In the genomic region with DNA sequence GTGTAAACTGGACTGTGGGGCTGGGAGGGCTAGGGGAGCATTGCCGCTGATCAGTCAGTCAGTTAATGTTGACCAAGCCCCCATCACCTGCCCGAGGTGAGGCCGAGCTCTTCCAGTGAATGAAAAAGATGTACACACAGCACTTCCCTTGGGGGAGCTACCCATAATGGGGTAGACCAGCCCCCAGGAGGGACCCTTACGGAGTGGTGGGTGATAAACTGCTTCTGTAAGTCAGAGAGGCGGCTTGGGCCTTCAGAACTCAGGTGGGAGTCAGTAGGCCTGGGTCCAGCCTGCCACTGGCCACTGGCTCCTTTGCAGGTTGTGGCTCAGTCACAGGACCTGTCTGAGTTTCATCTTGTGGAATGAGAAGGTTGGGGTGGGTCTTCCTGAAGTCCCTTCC, we compare ENCODE assay signal across 17 cellular contexts. TPM values are rescaled to one million over a fixed set of nuclear protein-coding genes. Genes with fewer than 3 reads are reported as not detected.
DNase-seq lines count a peak whose midpoint lies in the region; ATAC-seq and TF ChIP-seq lines count a peak whose summit lies in the region.
"Had no signal": no experiment of that assay in that cellular context is flagged by ENCODE, and none has a peak within 500 bp of the region (broad histone marks: within the 10 kb centered on the region; RNA-seq: fewer than 3 reads in every experiment).

No MANE protein-coding gene starts in this region.

- WGBS in heart right ventricle, 2 donors = 92 to 96% methylated on average over 5 of the region's 5 CpGs
- WGBS in prostate gland = 56% methylated on average over 5 of the region's 5 CpGs

- TF ChIP-seq POLR2A in prostate gland (IDR thresholded peaks at IDR 0.05) = no peak

- intact Hi-C loops in heart right ventricle (cut with DNase I) = loop anchor here in 5 of 10 donors (2.0 to 5.0 kb wide), 5 partner anchors 36 to 163 kb away; a partner anchor contains a TSS
- intact Hi-C loops in left cardiac atrium (cut with DNase I) = no loop called here
- intact Hi-C loops in prostate gland (cut with DNase I) = loop anchor here (5.0 kb wide), 1 partner anchor 43 kb away; a partner anchor contains a TSS
- intact Hi-C loops in upper lobe of right lung (cut with DNase I) = loop anchor here (10.0 kb wide), 1 partner anchor 46 kb away; a partner anchor contains a TSS

- H3K4me1 ChIP-seq in heart right ventricle = peaks cover 33 to 89% (median 79%) of the 10 kb centered on the region in 9 donors
- H3K4me1 ChIP-seq in foreskin keratinocyte = peaks cover 40% of the 10 kb centered on the region
- peaks cover 10% of the 10 kb centered on the region for H3K4me1 ChIP-seq in prostate gland (replicated peaks)
- peaks cover 49% of the 10 kb centered on the region for H3K4me1 ChIP-seq in upper lobe of right lung

- TF ChIP-seq CTCF in heart right ventricle (IDR thresholded peaks at IDR 0.05) (no peak), foreskin keratinocyte (conservative IDR thresholded peaks at IDR 0.05) (no peak), prostate gland (IDR thresholded peaks at IDR 0.05) (no peak), upper lobe of right lung (IDR thresholded peaks at IDR 0.05) (no peak)

- H3K4me3 ChIP-seq in heart right ventricle = no peak overlapping the region
- no peak overlapping the region for H3K4me3 ChIP-seq in prostate gland
- H3K4me3 ChIP-seq in upper lobe of right lung = no peak overlapping the region
- H3K4me3 ChIP-seq: SK-N-MC had no signal

- ATAC-seq in heart right ventricle (peak in 1 of 8 donors; percentile 1), left cardiac atrium (no peak), foreskin keratinocyte (no peak), upper lobe of right lung (no peak), HG02678 (IDR thresholded peaks at IDR 0.05; ENCODE audit: unreplicated experiment) (no peak)
- ATAC-seq: left colon had no signal

- H3K27me3 ChIP-seq in heart right ventricle (peaks cover 0 to 11% (median 0%) of the 10 kb centered on the region in 7 donors), foreskin keratinocyte (no peaks in the 10 kb centered on the region), prostate gland (replicated peaks; ENCODE audit: insufficient read depth) (no peaks in the 10 kb centered on the region), upper lobe of right lung (no peaks in the 10 kb centered on the region)

- H3K9me3 ChIP-seq in heart right ventricle = peaks cover 0 to 18% (median 0%) of the 10 kb centered on the region in 11 donors
- H3K9me3 ChIP-seq in prostate gland = no peaks in the 10 kb centered on the region
- H3K9me3 ChIP-seq in upper lobe of right lung = no peaks in the 10 kb centered on the region

- DNase-seq in heart right ventricle (no peak), left cardiac atrium (no peak), foreskin keratinocyte (no peak), prostate gland (ENCODE audit: low spot score) (no peak), upper lobe of right lung (no peak), NCI-H1930 (lab: John Stamatoyannopoulos, UW) (no peak), hepatic stellate cell (ENCODE audit: low spot score) (no peak)
- DNase-seq: 8988T; dermis blood vessel endothelial cell; left colon; MM.1S; NCI-H187; NCI-H510A treated with DMSO at 0.1 percent for 48 hours; stimulated activated CD4-positive, alpha-beta T cell treated with anti-CD3 and anti-CD28 coated beads, Interleukin-1b, Interleukin-23, amount 100 ng/mL, for 48 hours; T-helper 9 cell had no signal

- H3K36me3 ChIP-seq in heart right ventricle (no peaks in the 10 kb centered on the region), prostate gland (no peaks in the 10 kb centered on the region), upper lobe of right lung (no peaks in the 10 kb centered on the region)

- peak overlapping the region in 9 of 10 donors; percentile 79 to 90 (median 85) for H3K27ac ChIP-seq in heart right ventricle
- peak overlapping the region; percentile 19 for H3K27ac ChIP-seq in foreskin keratinocyte
- peak overlapping the region; percentile 68 to 78 for H3K27ac ChIP-seq in prostate gland
- H3K27ac ChIP-seq in upper lobe of right lung = peak overlapping the region; percentile 75
- H3K27ac ChIP-seq: SK-N-MC had no signal

RNA-seq across cellular contexts. Expression of a gene that starts 43.5 kb away (rescaled TPM):
- total RNA-seq in heart right ventricle = 100 to 1,000 TPM; 105 to 401 (median 299) TPM
- 10 to 100 TPM; 63.0 to 83.9 TPM for polyA plus RNA-seq in heart right ventricle
- total RNA-seq in left cardiac atrium = 100 to 1,000 TPM; 125 to 201 TPM
- total RNA-seq in foreskin keratinocyte = 17.9 and 19.2 TPM in 2 replicates
- 16.2 and 19.0 TPM in 2 replicates for polyA plus RNA-seq in foreskin keratinocyte
- total RNA-seq in prostate gland = 10 to 100 TPM; 41.9 to 50.0 TPM
- 81.2 TPM for total RNA-seq in upper lobe of right lung

Comparison
In these comparisons a context has a peak if more than half of its experiments do, and no peak if none do; other contexts are left out.
1. H3K27ac ChIP-seq: peak in every context shown above with its lines; median percentile 85 in heart right ventricle; 75 in upper lobe of right lung; 73 in prostate gland; 19 in foreskin keratinocyte.
2. intact Hi-C loops: an anchor here in prostate gland (5.0 kb wide) and upper lobe of right lung (10.0 kb wide); none called in left cardiac atrium.